8 cellular contexts compared by ENCODE assay signal in genomic region chr2:127176371-127177311, GRCh38. TPM values are rescaled to one million over a fixed set of nuclear protein-coding genes. Genes with fewer than 3 reads are reported as not detected.
DNase-seq lines count a peak whose midpoint lies in the region; ATAC-seq and TF ChIP-seq lines count a peak whose summit lies in the region.

No MANE protein-coding gene starts in this region.

- H3K27ac Mint-ChIP-seq in MCF 10A (ENCODE audit: low read depth, unreplicated experiment): no peak overlapping the region
- peak overlapping the region in 1 of 9 donors; percentile 62 for H3K27ac Mint-ChIP-seq in naive thymus-derived CD4-positive, alpha-beta T cell
- H3K27ac Mint-ChIP-seq in activated CD4-positive, alpha-beta T cell treated with anti-CD3 and anti-CD28 coated beads for 36 hours: no peak overlapping the region

- H3K4me3 Mint-ChIP-seq in MCF 10A (ENCODE audit: unreplicated experiment): no peak overlapping the region
- H3K4me3 Mint-ChIP-seq in naive thymus-derived CD4-positive, alpha-beta T cell: no peak overlapping the region
- no peak overlapping the region for H3K4me3 Mint-ChIP-seq in activated CD4-positive, alpha-beta T cell treated with anti-CD3 and anti-CD28 coated beads for 36 hours

- no peak overlapping the region for H3K27ac ChIP-seq in naive thymus-derived CD4-positive, alpha-beta T cell (ENCODE audit: low read depth, low read length)
- no peak overlapping the region for H3K27ac ChIP-seq in WERI-Rb-1

- TF ChIP-seq CTCF in MCF 10A (IDR thresholded peaks at IDR 0.05; ENCODE audit: unreplicated experiment) (no peak), fibroblast of villous mesenchyme (IDR thresholded peaks at IDR 0.05; ENCODE audit: insufficient read depth, low read depth, low read length) (no peak), WERI-Rb-1 (IDR thresholded peaks at IDR 0.05; ENCODE audit: low read depth, low read length) (no peak)

- peaks cover 19% of the 10 kb centered on the region for H3K9me3 Mint-ChIP-seq in MCF 10A (ENCODE audit: unreplicated experiment)
- peaks cover 0 to 11% (median 5%) of the 10 kb centered on the region in 11 donors for H3K9me3 Mint-ChIP-seq in naive thymus-derived CD4-positive, alpha-beta T cell
- H3K9me3 Mint-ChIP-seq in activated CD4-positive, alpha-beta T cell treated with anti-CD3 and anti-CD28 coated beads for 36 hours (ENCODE audit: low read depth): peaks cover 7% of the 10 kb centered on the region

- H3K9me3 ChIP-seq in naive thymus-derived CD4-positive, alpha-beta T cell (ENCODE audit: control insufficient read depth in 2 of 3, low read length in 3 of 3): no peaks in the 10 kb centered on the region
- peaks cover 3% of the 10 kb centered on the region for H3K9me3 ChIP-seq in WERI-Rb-1 (ENCODE audit: severe bottlenecking)

- CTCF ChIA-PET in MCF 10A (lab: Yijun Ruan, JAX): interaction anchor here (0.6 to 1.0 kb wide), 2 partner anchors 11 to 64 kb away, joined by 3 to 4 read pairs; no protein-coding TSS in a partner anchor
- CTCF ChIA-PET in naive thymus-derived CD4-positive, alpha-beta T cell (lab: Charles Lee): no interaction called here
- CTCF ChIA-PET in activated CD4-positive, alpha-beta T cell treated with anti-CD3 and anti-CD28 coated beads for 36 hours (lab: Charles Lee): interaction anchor here (0.6 kb wide), 1 partner anchor 288 kb away, joined by 3 read pairs; no protein-coding TSS in a partner anchor

- intact Hi-C loops in MCF 10A (cut with micrococcal nuclease): no loop called here
- intact Hi-C loops in naive thymus-derived CD4-positive, alpha-beta T cell (cut with micrococcal nuclease): no loop called here
- intact Hi-C loops in activated CD4-positive, alpha-beta T cell treated with anti-CD3 and anti-CD28 coated beads for 36 hours (cut with DNase I, micrococcal nuclease): no loop called here

- H3K36me3 Mint-ChIP-seq in MCF 10A (ENCODE audit: insufficient read depth, unreplicated experiment): peaks cover 5% of the 10 kb centered on the region
- H3K36me3 Mint-ChIP-seq in naive thymus-derived CD4-positive, alpha-beta T cell: peaks cover 0 to 2% (median 0%) of the 10 kb centered on the region in 5 donors
- H3K36me3 Mint-ChIP-seq in activated CD4-positive, alpha-beta T cell treated with anti-CD3 and anti-CD28 coated beads for 36 hours (ENCODE audit: low read depth): no peaks in the 10 kb centered on the region

- in situ Hi-C loops in T47D (cut with HindIII; ENCODE audit: low pct_unique_long_range_greater_than_20kb, low sequenced_read_pairs): no loop called here

- no peaks in the 10 kb centered on the region for H3K27me3 ChIP-seq in naive thymus-derived CD4-positive, alpha-beta T cell (ENCODE audit: control insufficient read depth in 2 of 2, insufficient read depth in 2 of 2, low read length in 2 of 2)
- H3K27me3 ChIP-seq in WERI-Rb-1 (ENCODE audit: insufficient read depth, low read depth, severe bottlenecking): no peaks in the 10 kb centered on the region

- H3K36me3 ChIP-seq in naive thymus-derived CD4-positive, alpha-beta T cell (ENCODE audit: control insufficient read depth in 2 of 3, insufficient read depth in 3 of 3, low read length in 3 of 3): no peaks in the 10 kb centered on the region
- no peaks in the 10 kb centered on the region for H3K36me3 ChIP-seq in WERI-Rb-1

- H3K27me3 Mint-ChIP-seq in MCF 10A (ENCODE audit: insufficient read depth, unreplicated experiment): no peaks in the 10 kb centered on the region
- peaks cover 0 to 13% (median 10%) of the 10 kb centered on the region in 5 donors for H3K27me3 Mint-ChIP-seq in naive thymus-derived CD4-positive, alpha-beta T cell
- no peaks in the 10 kb centered on the region for H3K27me3 Mint-ChIP-seq in activated CD4-positive, alpha-beta T cell treated with anti-CD3 and anti-CD28 coated beads for 36 hours

- ATAC-seq in naive thymus-derived CD4-positive, alpha-beta T cell: peak; percentile 70
- ATAC-seq in activated CD4-positive, alpha-beta T cell treated with anti-CD3 and anti-CD28 coated beads for 36 hours: no peak

- DNase-seq in T47D (ENCODE audit: low read depth in 1 of 2, low spot score in 1 of 2) (peak; percentile 28 to 48), MCF 10A (ENCODE audit: unreplicated experiment) (no peak), fibroblast of villous mesenchyme (ENCODE audit: low read depth) (peak; percentile 90), WERI-Rb-1 (no peak), middle frontal gyrus (ENCODE audit: extremely low spot score, low spot score) (no peak), NCI-H1417 treated with DMSO at 0.1 percent for 48 hours (lab: John Stamatoyannopoulos, UW) (no peak)
- DNase-seq in naive thymus-derived CD4-positive, alpha-beta T cell: no peak
- no peak for DNase-seq in activated CD4-positive, alpha-beta T cell treated with anti-CD3 and anti-CD28 coated beads for 36 hours

- no TSS peak for BruUV-seq in MCF 10A (replicated peaks; lab: Mats Ljungman, UMichigan)

- POLR2A ChIA-PET in MCF 10A (lab: Yijun Ruan, JAX): no interaction called here
- POLR2A ChIA-PET in naive thymus-derived CD4-positive, alpha-beta T cell (lab: Charles Lee): no interaction called here
- POLR2A ChIA-PET in activated CD4-positive, alpha-beta T cell treated with anti-CD3 and anti-CD28 coated beads for 36 hours (lab: Charles Lee): no interaction called here

- H3K4me3 ChIP-seq in fibroblast of villous mesenchyme (ENCODE audit: low read depth, low read length): no peak overlapping the region
- H3K4me3 ChIP-seq in naive thymus-derived CD4-positive, alpha-beta T cell (ENCODE audit: low read length): no peak overlapping the region
- no peak overlapping the region for H3K4me3 ChIP-seq in WERI-Rb-1 (ENCODE audit: low read depth, low read length)

- H3K4me1 ChIP-seq in naive thymus-derived CD4-positive, alpha-beta T cell (ENCODE audit: control insufficient read depth in 2 of 2, insufficient read depth in 2 of 2, low read length in 2 of 2): no peaks in the 10 kb centered on the region

- H3K4me1 Mint-ChIP-seq in MCF 10A (ENCODE audit: insufficient read depth, unreplicated experiment): peaks cover 23% of the 10 kb centered on the region
- H3K4me1 Mint-ChIP-seq in naive thymus-derived CD4-positive, alpha-beta T cell: no peaks in the 10 kb centered on the region
- no peaks in the 10 kb centered on the region for H3K4me1 Mint-ChIP-seq in activated CD4-positive, alpha-beta T cell treated with anti-CD3 and anti-CD28 coated beads for 36 hours

RNA-seq across cellular contexts. Expression of gene CYP27C1, which starts 43.5 kb away (rescaled TPM):
- 0.25 TPM in 1 of 2 replicates, not detected in the other for total RNA-seq in MCF 10A (2022)
- total RNA-seq in fibroblast of villous mesenchyme: under 0.01 TPM in 2 replicates
- not detected for total RNA-seq in naive thymus-derived CD4-positive, alpha-beta T cell
- polyA plus RNA-seq in naive thymus-derived CD4-positive, alpha-beta T cell: not detected
- total RNA-seq in activated CD4-positive, alpha-beta T cell treated with anti-CD3 and anti-CD28 coated beads for 36 hours: not detected

Comparison
In these comparisons a context has a peak if more than half of its experiments do, and no peak if none do; other contexts are left out.
1. DNase-seq: peak in T47D (2 of 2) and fibroblast of villous mesenchyme (single experiment); none in MCF 10A (single experiment), naive thymus-derived CD4-positive, alpha-beta T cell (0 of 9), WERI-Rb-1 (single experiment), middle frontal gyrus (single experiment), activated CD4-positive, alpha-beta T cell treated with anti-CD3 and anti-CD28 coated beads for 36 hours (single experiment) and NCI-H1417 treated with DMSO at 0.1 percent for 48 hours (single experiment).